ENCODE assay signal across 8 cellular contexts in the genomic region with DNA sequence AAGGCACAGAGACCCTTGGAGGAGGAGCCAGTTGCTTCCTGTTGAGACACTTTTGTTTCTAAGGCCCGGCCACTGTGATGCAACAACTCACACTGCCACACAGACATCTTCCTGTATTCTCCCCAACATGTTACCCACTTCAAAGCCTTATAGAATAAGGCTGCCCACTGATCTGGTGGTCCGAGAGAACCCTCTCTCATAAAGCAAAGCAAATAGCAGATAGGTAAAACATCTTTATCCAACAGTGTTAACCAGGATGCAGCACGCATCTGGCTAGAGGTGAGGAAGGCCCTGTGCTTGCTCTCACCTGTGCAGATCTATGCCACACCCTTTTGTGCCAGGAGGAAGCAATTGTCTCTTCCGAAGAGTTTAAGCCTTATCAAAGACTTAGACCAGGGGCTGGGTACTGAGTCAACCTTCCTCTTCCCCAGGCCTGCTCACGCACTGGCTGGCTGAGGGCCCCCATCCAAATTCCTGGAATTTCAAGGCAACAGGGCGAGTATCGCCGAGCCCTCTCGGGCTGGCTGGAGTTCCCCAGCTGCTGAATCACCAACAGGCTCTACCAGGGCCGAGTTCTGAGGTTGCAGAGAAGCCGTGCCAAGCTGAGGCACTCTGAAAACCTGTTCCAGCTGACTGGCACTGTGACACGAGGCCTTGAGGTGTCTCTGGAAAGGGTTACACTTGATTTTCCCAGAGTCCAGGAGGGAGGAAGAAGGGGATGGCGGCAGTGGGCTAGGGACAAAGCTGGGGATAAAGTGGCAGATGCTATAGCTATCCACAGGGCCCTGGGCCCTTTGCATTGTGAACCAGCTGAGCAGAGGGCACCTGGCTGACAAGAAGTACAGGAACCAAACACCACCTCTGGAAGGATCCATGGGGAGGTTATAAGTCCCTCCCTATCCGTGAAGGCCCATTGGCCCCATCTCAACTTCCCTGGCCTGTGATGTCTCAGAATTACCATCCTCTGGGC. TPM values are rescaled to one million over a fixed set of nuclear protein-coding genes. Genes with fewer than 3 reads are reported as not detected.
DNase-seq lines count a peak whose midpoint lies in the region; ATAC-seq and TF ChIP-seq lines count a peak whose summit lies in the region.
"Had no signal": no experiment of that assay in that cellular context is flagged by ENCODE, and none has a peak within 500 bp of the region (broad histone marks: within the 10 kb centered on the region; RNA-seq: fewer than 3 reads in every experiment).

No MANE protein-coding gene starts in this region.

- H3K27me3 ChIP-seq in parathyroid adenoma (ENCODE audit: control insufficient read depth, insufficient read depth, low read length) = no peaks in the 10 kb centered on the region

- no peak for ATAC-seq in GM19452 (IDR thresholded peaks at IDR 0.05; ENCODE audit: unreplicated experiment)

- H3K4me2 ChIP-seq in parathyroid adenoma (ENCODE audit: low read length) = no peak overlapping the region

- no peaks in the 10 kb centered on the region for H3K79me2 ChIP-seq in parathyroid adenoma

- no peaks in the 10 kb centered on the region for H3K36me3 Mint-ChIP-seq in HFFc6 (ENCODE audit: low read depth)
- no peaks in the 10 kb centered on the region for H3K36me3 Mint-ChIP-seq in T-helper 1 cell treated with Interleukin-12 subunit alpha and Interleukin-12 subunit beta and Interleukin-4 antibody, amounts not matched to agents 30 μg/mL and 1 μg/mL, for 36 hours (ENCODE audit: low read depth)
- H3K36me3 Mint-ChIP-seq: naive B cell had no signal

- no peaks in the 10 kb centered on the region for H3K9me3 Mint-ChIP-seq in HFFc6
- H3K9me3 Mint-ChIP-seq in T-helper 1 cell treated with Interleukin-12 subunit alpha and Interleukin-12 subunit beta and Interleukin-4 antibody, amounts not matched to agents 30 μg/mL and 1 μg/mL, for 36 hours = no peaks in the 10 kb centered on the region
- H3K9me3 Mint-ChIP-seq: naive B cell had no signal

- peak overlapping the region; percentile 84 for H3K27ac Mint-ChIP-seq in HFFc6
- H3K27ac Mint-ChIP-seq in T-helper 1 cell treated with Interleukin-12 subunit alpha and Interleukin-12 subunit beta and Interleukin-4 antibody, amounts not matched to agents 30 μg/mL and 1 μg/mL, for 36 hours = peak overlapping the region; percentile 73
- H3K27ac Mint-ChIP-seq: naive B cell had no signal

- H3K4me3 Mint-ChIP-seq in HFFc6 = peak overlapping the region; percentile 65
- peak overlapping the region; percentile 18 for H3K4me3 Mint-ChIP-seq in T-helper 1 cell treated with Interleukin-12 subunit alpha and Interleukin-12 subunit beta and Interleukin-4 antibody, amounts not matched to agents 30 μg/mL and 1 μg/mL, for 36 hours
- H3K4me3 Mint-ChIP-seq: naive B cell had no signal

- H3K4me3 ChIP-seq in epithelial cell of esophagus (ENCODE audit: low read length) = no peak overlapping the region
- no peak overlapping the region for H3K4me3 ChIP-seq in parathyroid adenoma (ENCODE audit: low read depth, low read length)

- H3K27me3 Mint-ChIP-seq in HFFc6 (ENCODE audit: insufficient read depth) = peaks cover 19% of the 10 kb centered on the region
- peaks cover 8% of the 10 kb centered on the region for H3K27me3 Mint-ChIP-seq in T-helper 1 cell treated with Interleukin-12 subunit alpha and Interleukin-12 subunit beta and Interleukin-4 antibody, amounts not matched to agents 30 μg/mL and 1 μg/mL, for 36 hours (ENCODE audit: low read depth)

- H3K4me1 Mint-ChIP-seq in HFFc6 (ENCODE audit: low read depth) = peaks cover 21% of the 10 kb centered on the region
- peaks cover 15% of the 10 kb centered on the region for H3K4me1 Mint-ChIP-seq in T-helper 1 cell treated with Interleukin-12 subunit alpha and Interleukin-12 subunit beta and Interleukin-4 antibody, amounts not matched to agents 30 μg/mL and 1 μg/mL, for 36 hours (ENCODE audit: low read depth)
- H3K4me1 Mint-ChIP-seq: naive B cell had no signal

- TF ChIP-seq CTCF in HFFc6 (IDR thresholded peaks at IDR 0.05) (no peak), epithelial cell of esophagus (IDR thresholded peaks at IDR 0.05; ENCODE audit: insufficient read depth, low read depth, low read length, missing control alignments) (no peak), parathyroid adenoma (IDR thresholded peaks at IDR 0.05) (no peak)

- no peaks in the 10 kb centered on the region for H3K36me3 ChIP-seq in parathyroid adenoma (ENCODE audit: control insufficient read depth, insufficient read depth, low read length)

- peak; percentile 85 for DNase-seq in HFFc6
- peak; percentile 99 for DNase-seq in epithelial cell of esophagus (ENCODE audit: low read depth)
- DNase-seq in NCI-H2107 treated with DMSO at 0.1 percent for 48 hours (lab: John Stamatoyannopoulos, UW; ENCODE audit: unreplicated experiment) = no peak
- DNase-seq in SHP77 treated with DMSO at 0.1 percent for 48 hours (lab: John Stamatoyannopoulos, UW) = no peak
- DNase-seq: naive B cell had no signal

- H3K9ac ChIP-seq in parathyroid adenoma = no peak overlapping the region

- H2AFZ ChIP-seq in parathyroid adenoma = peak overlapping the region; percentile 44

- H3K9me3 ChIP-seq in parathyroid adenoma (ENCODE audit: control insufficient read depth, low read length) = no peaks in the 10 kb centered on the region

- H3K27ac ChIP-seq in parathyroid adenoma = no peak overlapping the region

- H3K4me1 ChIP-seq in parathyroid adenoma = peaks cover 7% of the 10 kb centered on the region

RNA-seq across cellular contexts. Expression of a gene that starts 29.3 kb away (rescaled TPM):
- under 1 TPM in 3 of 6 experiments, not detected in 3; 0.05 to 0.38 (median 0.26) TPM for total RNA-seq in HFFc6 (2021; fragmentation: NEBNext Ultra II Directional; extraction: Animal tissue kit (Norgen Biotek cat#: 25700))

Comparison
In these comparisons a context has a peak if more than half of its experiments do, and no peak if none do; other contexts are left out.
1. DNase-seq: peak in HFFc6 (single experiment) and epithelial cell of esophagus (single experiment); none in NCI-H2107 treated with DMSO at 0.1 percent for 48 hours (single experiment) and SHP77 treated with DMSO at 0.1 percent for 48 hours (single experiment).